In genomic region chr2:151976945-151977353, GRCh38 we compare ENCODE assay signal across 11 cellular contexts.
DNase-seq lines count a peak whose midpoint lies in the region; ATAC-seq, FAIRE-seq and TF ChIP-seq lines count a peak whose summit lies in the region.
"Had no signal": no experiment of that assay in that cellular context is flagged by ENCODE, and none has a peak within 500 bp of the region (broad histone marks: within the 10 kb centered on the region; RNA-seq: fewer than 3 reads in every experiment).

No MANE protein-coding gene starts in this region.

- H3K4me1 ChIP-seq in Peyer's patch, result no peaks in the 10 kb centered on the region
- H3K4me1 ChIP-seq: sigmoid colon had no signal

- no peak overlapping the region for H3K4me3 ChIP-seq in Peyer's patch
- H3K4me3 ChIP-seq: sigmoid colon had no signal

- TF ChIP-seq POLR2A in GM12891 (IDR thresholded peaks at IDR 0.05; ENCODE audit: low read depth, low read length), result no peak
- no peak for TF ChIP-seq POLR2A in Peyer's patch (IDR thresholded peaks at IDR 0.05)

- TF ChIP-seq CTCF in Peyer's patch (IDR thresholded peaks at IDR 0.05), result no peak

- no peaks in the 10 kb centered on the region for H3K27me3 ChIP-seq in Peyer's patch
- H3K27me3 ChIP-seq: sigmoid colon had no signal

- peak; percentile 4 for DNase-seq in GM12891 (ENCODE audit: insufficient read length, low spot score)
- DNase-seq in left colon, result no peak
- DNase-seq in Peyer's patch, result no peak
- no peak for DNase-seq in NCI-H1436 (lab: John Stamatoyannopoulos, UW)
- no peak for DNase-seq in NCI-H2227 (lab: John Stamatoyannopoulos, UW; ENCODE audit: unreplicated experiment)
- DNase-seq: sigmoid colon had no signal

- no peak overlapping the region for H3K27ac ChIP-seq in Peyer's patch
- H3K27ac ChIP-seq: C4-2B, HL-60, sigmoid colon had no signal

- H3K36me3 ChIP-seq in Peyer's patch, result no peaks in the 10 kb centered on the region
- H3K36me3 ChIP-seq: sigmoid colon had no signal

- no peaks in the 10 kb centered on the region for H3K9me3 ChIP-seq in Peyer's patch
- H3K9me3 ChIP-seq: sigmoid colon had no signal

- FAIRE-seq in GM12891 (lab: Jason Lieb, UNC), result peak; percentile 85

- intact Hi-C loops in left colon (cut with DNase I, micrococcal nuclease), result no loop called here

- ATAC-seq in GM18907 (IDR thresholded peaks at IDR 0.05; ENCODE audit: unreplicated experiment) (peak; percentile 86), GM21723 (IDR thresholded peaks at IDR 0.05; ENCODE audit: unreplicated experiment) (peak; percentile 79), HG03378 (IDR thresholded peaks at IDR 0.05; ENCODE audit: unreplicated experiment) (peak; percentile 79), left colon (no peak)

TF ChIP-seq in GM12891, 5 proteins besides CTCF, POLR2A, EP300 and RAD21:
- no peak for TF ChIP-seq TAF1 (IDR thresholded peaks at IDR 0.05; ENCODE audit: low read depth, low read length)
- no peak for TF ChIP-seq SPI1 (IDR thresholded peaks at IDR 0.05; ENCODE audit: low read depth, low read length)
- TF ChIP-seq POLR2AphosphoS5 (IDR thresholded peaks at IDR 0.05; ENCODE audit: low read depth, low read length), result no peak
- no peak for TF ChIP-seq POU2F2 (IDR thresholded peaks at IDR 0.05; ENCODE audit: low read depth, low read length)
- TF ChIP-seq PAX5 (IDR thresholded peaks at IDR 0.05; ENCODE audit: insufficient read depth, low read length, severe bottlenecking), result no peak
